15 cellular contexts compared by ENCODE assay signal in the genomic region with DNA sequence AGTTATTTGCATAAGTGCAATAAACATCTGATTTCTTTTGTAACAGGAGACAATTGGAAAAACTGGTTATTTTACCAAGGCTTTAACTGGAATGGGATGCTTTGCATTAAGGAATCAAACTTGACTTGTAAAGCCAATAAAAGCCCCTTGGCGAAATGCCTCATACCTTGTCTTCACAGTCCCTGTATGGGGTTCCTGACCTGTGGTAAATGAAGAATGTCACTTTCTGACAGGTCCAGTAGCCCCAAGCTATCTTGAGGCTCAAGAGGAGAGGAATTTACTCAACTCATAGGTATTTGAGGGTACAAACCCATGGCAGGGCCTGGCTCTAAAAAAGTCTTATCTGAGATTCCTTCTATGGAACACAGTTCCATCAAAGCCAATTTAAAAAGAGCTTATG.
"Had no signal": no experiment of that assay in that cellular context is flagged by ENCODE, and none has a peak within 500 bp of the region (broad histone marks: within the 10 kb centered on the region; RNA-seq: fewer than 3 reads in every experiment).

No MANE protein-coding gene starts in this region.

- H3K27ac ChIP-seq: cardiac muscle cell, left lung, ovary, right lobe of liver had no signal

- H3K27me3 ChIP-seq: cardiac muscle cell, left lung, ovary, right lobe of liver, thyroid gland had no signal

- H3K4me1 Mint-ChIP-seq: activated CD4-positive, alpha-beta T cell treated with anti-CD3 and anti-CD28 coated beads, Interleukin-2, amount 10 ng/mL, durations not matched to agents 7 days and 5 days; naive thymus-derived CD4-positive, alpha-beta T cell had no signal

- H3K27me3 Mint-ChIP-seq: activated CD4-positive, alpha-beta T cell treated with anti-CD3 and anti-CD28 coated beads, Interleukin-2, amount 10 ng/mL, durations not matched to agents 7 days and 5 days; naive thymus-derived CD4-positive, alpha-beta T cell had no signal

- H3K36me3 ChIP-seq: cardiac muscle cell, ovary, right lobe of liver, thyroid gland had no signal

- H3K4me3 Mint-ChIP-seq: activated CD4-positive, alpha-beta T cell treated with anti-CD3 and anti-CD28 coated beads, Interleukin-2, amount 10 ng/mL, durations not matched to agents 7 days and 5 days; endodermal cell; naive thymus-derived CD4-positive, alpha-beta T cell had no signal

- DNase-seq: activated CD4-positive, alpha-beta T cell treated with anti-CD3 and anti-CD28 coated beads, Interleukin-2, amount 10 ng/mL, durations not matched to agents 7 days and 5 days; activated CD4-positive, CD25-positive, alpha-beta regulatory T cell; activated CD8-positive, alpha-beta memory T cell treated with anti-CD3 and anti-CD28 coated beads for 24 hours; aorta; endodermal cell; erythroblast; left lung; mucosa of descending colon; naive thymus-derived CD4-positive, alpha-beta T cell; ovary; stimulated activated CD4-positive, alpha-beta T cell treated with anti-CD3 and anti-CD28 coated beads, Interleukin-1b, Interleukin-23, amount 100 ng/mL, for 48 hours had no signal

- ATAC-seq: left lung; mucosa of descending colon; naive thymus-derived CD4-positive, alpha-beta T cell; right lobe of liver had no signal

- H3K27ac Mint-ChIP-seq: activated CD4-positive, alpha-beta T cell treated with anti-CD3 and anti-CD28 coated beads, Interleukin-2, amount 10 ng/mL, durations not matched to agents 7 days and 5 days; endodermal cell; naive thymus-derived CD4-positive, alpha-beta T cell had no signal

- FAIRE-seq: islet of Langerhans had no signal

- H3K9me3 ChIP-seq: mucosa of descending colon, ovary, right lobe of liver, thyroid gland had no signal

- H3K4me3 ChIP-seq: cardiac muscle cell, left lung, mucosa of descending colon, ovary, right lobe of liver, thyroid gland had no signal

- H3K4me1 ChIP-seq: left lung had no signal
